Comparison of ENCODE assay signal across 15 cellular contexts in the genomic region with DNA sequence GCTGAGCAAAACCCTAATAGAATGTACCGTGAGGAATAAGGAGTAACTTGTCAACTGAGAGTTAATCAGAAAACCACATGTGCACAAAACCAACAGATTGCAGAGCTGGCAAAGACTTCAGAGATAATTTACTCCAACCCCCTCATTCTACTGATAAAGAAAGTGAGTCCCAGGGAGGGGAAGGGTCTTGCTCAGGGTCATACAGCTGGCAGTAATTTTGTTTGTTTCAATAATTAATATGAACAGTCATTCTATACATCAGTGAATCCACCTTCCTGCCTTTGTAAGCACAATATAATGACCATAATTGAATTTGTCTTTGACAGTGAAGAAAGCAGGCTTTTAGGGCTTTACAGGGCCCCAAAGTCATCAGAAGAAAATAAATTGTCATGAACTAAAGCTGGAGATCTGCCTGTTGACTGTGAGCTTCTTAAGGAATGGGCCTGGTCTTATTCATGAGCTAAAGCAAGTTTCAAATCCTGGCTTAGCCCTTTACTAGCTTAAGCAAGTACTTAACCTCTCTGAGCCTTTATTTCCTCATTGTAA.
DNase-seq lines count a peak whose midpoint lies in the region; ATAC-seq and TF ChIP-seq lines count a peak whose summit lies in the region.
"Had no signal": no experiment of that assay in that cellular context is flagged by ENCODE, and none has a peak within 500 bp of the region (broad histone marks: within the 10 kb centered on the region; RNA-seq: fewer than 3 reads in every experiment).

No MANE protein-coding gene starts in this region.

- ATAC-seq in HG03025 (IDR thresholded peaks at IDR 0.05; ENCODE audit: low FRiP score, unreplicated experiment) = no peak
- ATAC-seq: A549 had no signal

- no peaks in the 10 kb centered on the region for H3K27me3 Mint-ChIP-seq in mesothelial cell of epicardium (ENCODE audit: low read depth)
- H3K27me3 Mint-ChIP-seq: IgD-negative memory B cell had no signal

- no peaks in the 10 kb centered on the region for H3K36me3 Mint-ChIP-seq in mesothelial cell of epicardium

- H3K4me3 Mint-ChIP-seq in mesothelial cell of epicardium = no peak overlapping the region
- H3K4me3 Mint-ChIP-seq: IgD-negative memory B cell had no signal

- H3K4me1 Mint-ChIP-seq in mesothelial cell of epicardium = peaks cover 53% of the 10 kb centered on the region

- H3K4me1 ChIP-seq in BE2C = peaks cover 11% of the 10 kb centered on the region

- DNase-seq in BE2C = peak; percentile 19
- peak; percentile 86 for DNase-seq in NCI-H2227 treated with DMSO at 0.1 percent for 48 hours (lab: John Stamatoyannopoulos, UW)
- DNase-seq in amniotic epithelial cell (ENCODE audit: low read depth) = peak; percentile 79
- no peak for DNase-seq in mesothelial cell of epicardium (ENCODE audit: low spot score in 2 of 2, unreplicated experiment in 2 of 2)
- DNase-seq in cerebellar cortex (ENCODE audit: low spot score) = no peak
- DNase-seq in T-helper 9 cell = no peak
- DNase-seq: DMS79, HCEC 1CT, NCI-H226, NCI-H526, Peyer's patch, Right ventricle myocardium superior had no signal

- no peaks in the 10 kb centered on the region for H3K9me3 Mint-ChIP-seq in mesothelial cell of epicardium
- H3K9me3 Mint-ChIP-seq: IgD-negative memory B cell had no signal

- H3K27me3 ChIP-seq in BE2C = no peaks in the 10 kb centered on the region
- H3K27me3 ChIP-seq: Peyer's patch had no signal

- peak overlapping the region; percentile 77 for H3K27ac Mint-ChIP-seq in mesothelial cell of epicardium
- H3K27ac Mint-ChIP-seq: IgD-negative memory B cell had no signal

- TF ChIP-seq CTCF in BE2C (IDR thresholded peaks at IDR 0.05; ENCODE audit: low read depth, low read length) = no peak
- TF ChIP-seq CTCF in mesothelial cell of epicardium (IDR thresholded peaks at IDR 0.05; ENCODE audit: unreplicated experiment) = no peak

- no peaks in the 10 kb centered on the region for H3K9me3 ChIP-seq in BE2C
- H3K9me3 ChIP-seq: A549, Peyer's patch had no signal

- H3K4me3 ChIP-seq in BE2C (ENCODE audit: low read depth, low read length) = no peak overlapping the region
- H3K4me3 ChIP-seq: A549, Peyer's patch had no signal

- H3K36me3 ChIP-seq in BE2C = no peaks in the 10 kb centered on the region
- H3K36me3 ChIP-seq: Peyer's patch had no signal

Comparison
In these comparisons a context has a peak if more than half of its experiments do, and no peak if none do; other contexts are left out.
1. DNase-seq: peak in BE2C (single experiment), NCI-H2227 treated with DMSO at 0.1 percent for 48 hours (single experiment) and amniotic epithelial cell (single experiment); none in mesothelial cell of epicardium (0 of 2), cerebellar cortex (single experiment) and T-helper 9 cell (single experiment).